Comparison of ENCODE assay signal across 21 cellular contexts in genomic region chr6:112983741-112984221, GRCh38.
A peak's percentile ranks its signal among the peaks of the same experiment; 100 is the strongest.
DNase-seq lines count a peak whose midpoint lies in the region; ATAC-seq, FAIRE-seq and TF ChIP-seq lines count a peak whose summit lies in the region.
"Had no signal": no experiment of that assay in that cellular context is flagged by ENCODE, and none has a peak within 500 bp of the region (broad histone marks: within the 10 kb centered on the region; RNA-seq: fewer than 3 reads in every experiment).

No MANE protein-coding gene starts in this region.

- H3K27ac ChIP-seq in ACC112 (ENCODE audit: low read depth, low read length) = peak overlapping the region; percentile 21
- H3K27ac ChIP-seq in K562 (ENCODE audit: extremely low read depth, low read depth, low read length) = no peak overlapping the region
- H3K27ac ChIP-seq: sigmoid colon had no signal

- H3K4me3 ChIP-seq in ACC112 (ENCODE audit: low read depth, low read length) (no peak overlapping the region; the same call in 1 of the 2 replicates), K562 (no peak overlapping the region), fibroblast of villous mesenchyme (ENCODE audit: low read depth, low read length) (no peak overlapping the region)
- H3K4me3 ChIP-seq: sigmoid colon had no signal

- no peak overlapping the region for H3K4me2 ChIP-seq in K562 (ENCODE audit: insufficient read depth, low read length)

- H4K20me1 ChIP-seq in K562 (replicated peaks; ENCODE audit: control insufficient read depth, insufficient read depth, low read length) = no peaks in the 10 kb centered on the region

- H3K79me2 ChIP-seq in ACC112 (ENCODE audit: control insufficient read depth, insufficient read depth, low read length, unreplicated experiment) (no peaks in the 10 kb centered on the region), K562 (ENCODE audit: control insufficient read depth, insufficient read depth, low read length) (no peaks in the 10 kb centered on the region)

- CTCF ChIA-PET in K562 (lab: Yijun Ruan, JAX; ENCODE audit: low intra/inter-chr PET ratio) = no interaction called here

- H2AFZ ChIP-seq in ACC112 (ENCODE audit: low read length, unreplicated experiment) (no peak overlapping the region), K562 (ENCODE audit: low read depth, low read length) (no peak overlapping the region)

- TF ChIP-seq EP300 in K562 (IDR thresholded peaks at IDR 0.05; ENCODE audit: low read length) = no peak

- H3K27me3 ChIP-seq in ACC112 (ENCODE audit: insufficient read depth, low read length) (no peaks in the 10 kb centered on the region), K562 (ENCODE audit: control insufficient read depth in 2 of 2, insufficient read depth in 2 of 2, low read length in 2 of 2) (no peaks in the 10 kb centered on the region)
- H3K27me3 ChIP-seq: BE2C, sigmoid colon had no signal

- H3K9me3 ChIP-seq in K562 (replicated peaks; ENCODE audit: control insufficient read depth, insufficient read depth, low read depth, low read length) = no peaks in the 10 kb centered on the region
- H3K9me3 ChIP-seq: BE2C, sigmoid colon had no signal

- intact Hi-C loops in K562 (cut with micrococcal nuclease) = no loop called here

- TF ChIP-seq CTCF in K562 (IDR thresholded peaks at IDR 0.05 in 2 of 3, conservative IDR thresholded peaks at IDR 0.05 in 1 of 3; ENCODE audit: insufficient read depth in 2 of 3, low read depth in 1 of 3, low read length in 3 of 3) (no peak), fibroblast of villous mesenchyme (IDR thresholded peaks at IDR 0.05; ENCODE audit: insufficient read depth, low read depth, low read length) (no peak)

- POLR2A ChIA-PET in K562 (lab: Yijun Ruan, JAX) = no interaction called here

- FAIRE-seq in K562 (lab: Jason Lieb, UNC) = peak; percentile 32
- FAIRE-seq: D721Med had no signal

- DNase-seq in HCEC 1CT (peak; percentile 33), K562 (ENCODE audit: extremely low read depth in 1 of 4, low spot score in 3 of 4) (no peak), fibroblast of villous mesenchyme (ENCODE audit: low read depth) (peak; percentile 87), SHP77 (lab: John Stamatoyannopoulos, UW) (no peak), cerebellar nuclear complex (lab: John Stamatoyannopoulos, UW) (no peak)
- DNase-seq: activated B cell treated with CpG ODN at 0.5 μM for 24 hours; amniotic stem cell; BE2C; H9; left cardiac atrium; NCI-H1092; NCI-H2171; occipital lobe; Right ventricle myocardium superior; sigmoid colon; stimulated activated CD4-positive, alpha-beta T cell treated with anti-CD3 and anti-CD28 coated beads, Interleukin-4, amount 100 ng/mL, for 24 hours; stimulated activated CD8-positive, alpha-beta memory T cell treated with anti-CD3 and anti-CD28 coated beads, Interleukin-4, amount 100 ng/mL, for 48 hours; T-helper 17 cell had no signal

- H3K4me1 ChIP-seq in ACC112 (ENCODE audit: control insufficient read depth, insufficient read depth, low read length, unreplicated experiment) (peaks cover 33% of the 10 kb centered on the region), K562 (replicated peaks in 1 of 2; ENCODE audit: control insufficient read depth in 2 of 2, insufficient read depth in 2 of 2, low read length in 2 of 2) (no peaks in the 10 kb centered on the region)
- H3K4me1 ChIP-seq: sigmoid colon had no signal

- no peaks in the 10 kb centered on the region for H3K9me1 ChIP-seq in K562 (ENCODE audit: control insufficient read depth, insufficient read depth, low read length)

- TF ChIP-seq RAD21 in K562 (CRISPR knock-in tag; conservative IDR thresholded peaks at IDR 0.05 in 1 of 2, IDR thresholded peaks at IDR 0.05 in 1 of 2) = no peak

- WGBS in K562 (ENCODE audit: insufficient coverage, low coverage, missing lambda C conversion rate) = 22% methylated on average over 1 of the region's 1 CpG

- no TSS peak for BruUV-seq in K562 (replicated peaks; lab: Mats Ljungman, UMichigan)

- no peaks in the 10 kb centered on the region for H3K36me3 ChIP-seq in ACC112 (ENCODE audit: insufficient read depth, low read length)
- no peaks in the 10 kb centered on the region for H3K36me3 ChIP-seq in K562 (ENCODE audit: control insufficient read depth, insufficient read depth, low read length)
- H3K36me3 ChIP-seq: BE2C, sigmoid colon had no signal

- no peak overlapping the region for H3K9ac ChIP-seq in K562 (ENCODE audit: insufficient read depth in 1 of 2, low read depth in 2 of 2, low read length in 2 of 2)

- TF ChIP-seq POLR2A in K562 (conservative IDR thresholded peaks at IDR 0.05) = no peak

- in situ Hi-C loops in K562 (cut with MboI) = no loop called here

- no peak for ATAC-seq in K562
- ATAC-seq in HG03378 (IDR thresholded peaks at IDR 0.05; ENCODE audit: unreplicated experiment) = no peak
- ATAC-seq: left cardiac atrium, T-helper 17 cell had no signal

TF ChIP-seq in K562, 482 proteins besides CTCF, POLR2A, EP300 and RAD21:
- TF ChIP-seq NFIC (IDR thresholded peaks at IDR 0.05) = peak; percentile 97
- peak; percentile 64 for TF ChIP-seq CEBPB (tag; IDR thresholded peaks at IDR 0.05)
- TF ChIP-seq CEBPG (CRISPR knock-in tag; IDR thresholded peaks at IDR 0.05) = no peak
- TF ChIP-seq CEBPG (tag; conservative IDR thresholded peaks at IDR 0.05 in 1 of 2, IDR thresholded peaks at IDR 0.05 in 1 of 2) = peak; percentile 38 to 78; a peak in 3 of 4 replicates
- TF ChIP-seq NFIX (CRISPR knock-in tag; IDR thresholded peaks at IDR 0.05; ENCODE audit: low read depth) = peak; percentile 83
- TF ChIP-seq ZMIZ1 (IDR thresholded peaks at IDR 0.05; ENCODE audit: low read depth in 2 of 2, low read length in 2 of 2) = no peak
- no peak for TF ChIP-seq SAP30 (IDR thresholded peaks at IDR 0.05; ENCODE audit: borderline replicate concordance, insufficient read depth, low read depth, low read length, poor library complexity, severe bottlenecking)

Comparison
In these comparisons a context has a peak if more than half of its experiments do, and no peak if none do; other contexts are left out.
1. DNase-seq: peak in HCEC 1CT (single experiment) and fibroblast of villous mesenchyme (single experiment); none in K562 (0 of 4), SHP77 (0 of 2) and cerebellar nuclear complex (0 of 2).